Comparison of ENCODE assay signal across 19 cellular contexts in the genomic region with DNA sequence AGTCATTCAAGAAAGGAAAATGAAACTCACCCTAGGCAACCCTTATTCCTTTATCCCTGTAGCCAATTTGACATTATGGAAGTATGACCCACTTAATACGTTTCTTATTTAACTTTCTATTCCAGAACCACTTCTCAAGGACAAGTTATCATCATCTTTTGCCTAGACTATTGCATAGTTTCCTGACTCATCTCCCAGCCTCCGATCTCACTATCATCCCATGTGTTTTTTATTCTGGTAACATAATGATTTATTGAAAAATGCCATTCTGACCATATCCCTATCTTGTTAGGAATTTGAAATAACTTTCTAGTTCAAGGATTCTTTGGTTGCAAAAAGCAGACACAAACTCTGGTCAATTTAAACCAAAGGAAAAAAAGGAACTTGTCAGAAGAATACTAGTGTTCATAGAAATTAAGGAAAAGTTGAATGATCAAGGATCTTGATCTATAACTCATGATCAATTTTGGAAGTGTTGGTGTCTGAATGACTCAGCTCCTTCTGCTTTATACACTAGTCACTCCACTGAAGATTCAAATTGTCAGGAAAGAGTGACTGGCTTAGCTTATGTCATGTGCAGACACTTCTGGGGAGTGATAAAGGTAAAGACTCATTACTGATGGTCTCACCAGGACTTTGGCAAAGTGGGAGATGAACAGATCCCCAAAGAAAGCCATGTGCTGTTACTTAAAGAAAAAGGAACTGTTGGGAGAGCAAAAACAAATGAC. TPM values are rescaled to one million over a fixed set of nuclear protein-coding genes. Genes with fewer than 3 reads are reported as not detected.
A peak's percentile ranks its signal among the peaks of the same experiment; 100 is the strongest.
DNase-seq lines count a peak whose midpoint lies in the region; TF ChIP-seq lines count a peak whose summit lies in the region.
"Had no signal": no experiment of that assay in that cellular context is flagged by ENCODE, and none has a peak within 500 bp of the region (broad histone marks: within the 10 kb centered on the region; RNA-seq: fewer than 3 reads in every experiment).

No MANE protein-coding gene starts in this region.

- H3K9me3 Mint-ChIP-seq in endothelial cell (ENCODE audit: unreplicated experiment) = no peaks in the 10 kb centered on the region

- peak; percentile 21 for DNase-seq in HCEC 1CT
- DNase-seq in adipocyte (ENCODE audit: low read depth) = peak; percentile 41
- DNase-seq in fibroblast of the aortic adventitia (ENCODE audit: low read depth) = peak; percentile 47
- no peak for DNase-seq in DMS79 (lab: John Stamatoyannopoulos, UW)
- DNase-seq in kidney glomerular epithelial cell (lab: John Stamatoyannopoulos, UW) = no peak
- DNase-seq in activated T-cell treated with anti-CD3 and anti-CD28 coated beads for 4 hours = no peak
- DNase-seq in endothelial cell (ENCODE audit: low spot score) = no peak
- DNase-seq: Caco-2, DMS79 treated with DMSO at 0.1 percent for 48 hours, Kasumi-1, NCI-H1417, NCI-H2029, NCI-H2171 treated with DMSO at 0.1 percent for 48 hours, NCI-H774, SHP77 treated with DMSO at 0.1 percent for 48 hours had no signal

- no peaks in the 10 kb centered on the region for H3K9me3 ChIP-seq in adipocyte (ENCODE audit: control insufficient read depth, low read length)
- H3K9me3 ChIP-seq: Caco-2 had no signal

- H3K79me2 ChIP-seq in ACC112 (ENCODE audit: control insufficient read depth, insufficient read depth, low read length, unreplicated experiment) = no peaks in the 10 kb centered on the region

- H3K9ac ChIP-seq in adipocyte (ENCODE audit: low read length) = no peak overlapping the region

- TF ChIP-seq CTCF in fibroblast of the aortic adventitia (IDR thresholded peaks at IDR 0.05; ENCODE audit: insufficient read depth, low read length) = no peak
- TF ChIP-seq CTCF in endothelial cell (IDR thresholded peaks at IDR 0.05; ENCODE audit: unreplicated experiment) = no peak

- H3K4me3 Mint-ChIP-seq in endothelial cell (ENCODE audit: unreplicated experiment) = no peak overlapping the region

- peak overlapping the region; percentile 21 for H3K27ac ChIP-seq in ACC112 (ENCODE audit: low read depth, low read length)
- H3K27ac ChIP-seq: 22Rv1 had no signal

- peak overlapping the region; percentile 83 for H2AFZ ChIP-seq in ACC112 (ENCODE audit: low read length, unreplicated experiment)

- H3K4me3 ChIP-seq in ACC112 (ENCODE audit: low read depth, low read length) (peak overlapping the region; percentile 34; the same call in 1 of the 2 replicates), adipocyte (ENCODE audit: low read length) (peak overlapping the region; percentile 64), fibroblast of the aortic adventitia (ENCODE audit: low read depth, low read length) (no peak overlapping the region)

- H3K4me1 ChIP-seq in ACC112 (ENCODE audit: control insufficient read depth, insufficient read depth, low read length, unreplicated experiment) (no peaks in the 10 kb centered on the region), adipocyte (ENCODE audit: control insufficient read depth, insufficient read depth, low read length) (peaks cover 3% of the 10 kb centered on the region)
- H3K4me1 ChIP-seq: Caco-2 had no signal

- peaks cover 2% of the 10 kb centered on the region for H3K27me3 Mint-ChIP-seq in endothelial cell (ENCODE audit: unreplicated experiment)

- H3K36me3 Mint-ChIP-seq in endothelial cell (ENCODE audit: low read depth, unreplicated experiment) = no peaks in the 10 kb centered on the region

- no peaks in the 10 kb centered on the region for H3K27me3 ChIP-seq in ACC112 (ENCODE audit: insufficient read depth, low read length)
- no peaks in the 10 kb centered on the region for H3K27me3 ChIP-seq in adipocyte (replicated peaks; ENCODE audit: control insufficient read depth, insufficient read depth, low read length)

- H3K4me1 Mint-ChIP-seq in endothelial cell (ENCODE audit: unreplicated experiment) = no peaks in the 10 kb centered on the region

- H3K27ac Mint-ChIP-seq in endothelial cell (ENCODE audit: unreplicated experiment) = no peak overlapping the region

- H3K36me3 ChIP-seq in ACC112 (ENCODE audit: insufficient read depth, low read length) (no peaks in the 10 kb centered on the region), adipocyte (ENCODE audit: control insufficient read depth, insufficient read depth, low read length, severe bottlenecking) (no peaks in the 10 kb centered on the region)

RNA-seq across cellular contexts. Expression of a gene that starts 8.5 kb away (rescaled TPM):
- total RNA-seq in fibroblast of the aortic adventitia (ENCODE audit: low replicate concordance) (not detected in 2 replicates), endothelial cell (ENCODE audit: unreplicated experiment) (not detected)
- total RNA-seq: Caco-2, H1, NCI-H460 had no signal

Comparison
In these comparisons a context has a peak if more than half of its experiments do, and no peak if none do; other contexts are left out.
1. DNase-seq: peak in HCEC 1CT (single experiment), adipocyte (single experiment) and fibroblast of the aortic adventitia (single experiment); none in DMS79 (single experiment), kidney glomerular epithelial cell (single experiment), activated T-cell treated with anti-CD3 and anti-CD28 coated beads for 4 hours (single experiment) and endothelial cell (single experiment).